In the genomic region with DNA sequence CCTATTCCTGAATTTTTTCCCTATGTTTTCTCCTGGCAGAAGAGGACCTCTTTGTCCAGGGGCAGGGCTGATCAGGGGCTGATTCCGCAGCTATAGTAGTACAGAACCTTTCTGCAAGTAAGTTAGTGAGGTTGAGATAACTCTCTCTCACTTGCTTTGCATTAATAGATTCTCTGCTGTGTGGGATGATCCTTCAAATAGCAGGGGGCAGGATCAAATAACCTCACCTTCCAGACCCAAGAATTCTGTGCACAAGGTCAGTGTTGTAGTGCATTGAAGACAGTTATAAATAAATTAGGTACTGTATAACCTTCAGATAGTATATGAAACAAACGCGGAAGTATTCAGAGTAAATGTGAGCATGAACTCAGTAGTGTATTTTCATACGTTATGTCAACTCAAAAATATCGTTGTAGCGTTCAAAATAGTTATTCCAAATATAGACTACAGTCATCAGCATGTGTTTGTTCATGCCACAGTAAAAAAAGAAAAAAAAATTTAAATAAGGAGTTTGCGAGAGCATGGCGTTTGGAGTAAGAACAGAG, we compare ENCODE assay signal across 17 cellular contexts. TPM values are rescaled to one million over a fixed set of nuclear protein-coding genes. Genes with fewer than 3 reads are reported as not detected.
DNase-seq lines count a peak whose midpoint lies in the region; ATAC-seq, FAIRE-seq and TF ChIP-seq lines count a peak whose summit lies in the region.
"Had no signal": no experiment of that assay in that cellular context is flagged by ENCODE, and none has a peak within 500 bp of the region (broad histone marks: within the 10 kb centered on the region; RNA-seq: fewer than 3 reads in every experiment).

No MANE protein-coding gene starts in this region.

- H3K4me1 Mint-ChIP-seq in GM23338 (peaks cover 25% of the 10 kb centered on the region; the same call in 2 of the 3 replicates), nephron progenitor cell (peaks cover 61% of the 10 kb centered on the region)
- no peaks in the 10 kb centered on the region for H3K4me1 Mint-ChIP-seq in stimulated activated memory B cell treated with anti-CD40 and anti-IgM and Interleukin-4, amounts not matched to agents 10 μg/mL and 1 μg/mL and 100 μg/mL, for 72 hours
- H3K4me1 Mint-ChIP-seq: immature natural killer cell; natural killer cell; stimulated activated naive B cell treated with anti-CD40 and anti-IgM and Interleukin-4, amounts not matched to agents 10 μg/mL and 1 μg/mL and 100 μg/mL, for 72 hours had no signal

- BruUV-seq in K562 (replicated peaks; lab: Mats Ljungman, UMichigan): no TSS peak

- H3K36me3 ChIP-seq in GM23338 (ENCODE audit: insufficient read depth) (no peaks in the 10 kb centered on the region), K562 (ENCODE audit: control insufficient read depth, insufficient read depth, low read length) (no peaks in the 10 kb centered on the region)
- H3K36me3 ChIP-seq: esophagus muscularis mucosa, lower lobe of right lung had no signal

- intact Hi-C loops in K562 (cut with micrococcal nuclease): no loop called here

- no peaks in the 10 kb centered on the region for H3K27me3 ChIP-seq in GM23338 (ENCODE audit: insufficient read depth)
- H3K27me3 ChIP-seq in K562 (ENCODE audit: control insufficient read depth in 2 of 2, insufficient read depth in 2 of 2, low read length in 2 of 2): peaks cover 2 to 4% of the 10 kb centered on the region in 2 experiments; a peak in 3 of 5 replicates
- H3K27me3 ChIP-seq: esophagus muscularis mucosa had no signal

- H3K4me2 ChIP-seq in GM23338 (peak overlapping the region; percentile 64), K562 (ENCODE audit: insufficient read depth, low read length) (no peak overlapping the region)

- POLR2A ChIA-PET in K562 (lab: Yijun Ruan, JAX): interaction anchor here (0.9 to 1.2 kb wide), 3 partner anchors 9 to 13 kb away, joined by 3 to 4 read pairs (median 3); no protein-coding TSS in a partner anchor

- peak overlapping the region; percentile 88 for H2AFZ ChIP-seq in GM23338
- H2AFZ ChIP-seq in K562 (ENCODE audit: low read depth, low read length): peak overlapping the region; percentile 50

- H3K9me1 ChIP-seq in K562 (ENCODE audit: control insufficient read depth, insufficient read depth, low read length): no peaks in the 10 kb centered on the region

- H4K20me1 ChIP-seq in GM23338 (replicated peaks; ENCODE audit: insufficient read depth) (no peaks in the 10 kb centered on the region), K562 (replicated peaks; ENCODE audit: control insufficient read depth, insufficient read depth, low read length) (no peaks in the 10 kb centered on the region)

- FAIRE-seq in K562 (lab: Jason Lieb, UNC): no peak
- FAIRE-seq: bronchial epithelial cell had no signal

- H3K36me3 Mint-ChIP-seq in GM23338 (ENCODE audit: low read depth): no peaks in the 10 kb centered on the region
- H3K36me3 Mint-ChIP-seq in nephron progenitor cell (ENCODE audit: low read depth): no peaks in the 10 kb centered on the region
- no peaks in the 10 kb centered on the region for H3K36me3 Mint-ChIP-seq in stimulated activated memory B cell treated with anti-CD40 and anti-IgM and Interleukin-4, amounts not matched to agents 10 μg/mL and 1 μg/mL and 100 μg/mL, for 72 hours
- H3K36me3 Mint-ChIP-seq: immature natural killer cell; natural killer cell; stimulated activated naive B cell treated with anti-CD40 and anti-IgM and Interleukin-4, amounts not matched to agents 10 μg/mL and 1 μg/mL and 100 μg/mL, for 72 hours had no signal

- TF ChIP-seq RAD21 in K562 (CRISPR knock-in tag; conservative IDR thresholded peaks at IDR 0.05 in 1 of 2, IDR thresholded peaks at IDR 0.05 in 1 of 2): no peak

- TF ChIP-seq CTCF in GM23338 (conservative IDR thresholded peaks at IDR 0.05; ENCODE audit: low read depth in 2 of 2): no peak
- no peak for TF ChIP-seq CTCF in NB4 (IDR thresholded peaks at IDR 0.05; ENCODE audit: low read depth, low read length)
- TF ChIP-seq CTCF in K562 (IDR thresholded peaks at IDR 0.05 in 2 of 3, conservative IDR thresholded peaks at IDR 0.05 in 1 of 3; ENCODE audit: insufficient read depth in 2 of 3, low read depth in 1 of 3, low read length in 3 of 3): no peak
- no peak for TF ChIP-seq CTCF in nephron progenitor cell (IDR thresholded peaks at IDR 0.05)

- no peak for TF ChIP-seq POLR2A in NB4 (IDR thresholded peaks at IDR 0.05; ENCODE audit: extremely low read depth, insufficient read length)
- TF ChIP-seq POLR2A in K562 (conservative IDR thresholded peaks at IDR 0.05): no peak

- WGBS in K562 (ENCODE audit: insufficient coverage, low coverage, missing lambda C conversion rate): 3% methylated on average over 8 of the region's 8 CpGs

- H3K9me3 Mint-ChIP-seq in GM23338: no peaks in the 10 kb centered on the region
- no peaks in the 10 kb centered on the region for H3K9me3 Mint-ChIP-seq in nephron progenitor cell
- H3K9me3 Mint-ChIP-seq in stimulated activated memory B cell treated with anti-CD40 and anti-IgM and Interleukin-4, amounts not matched to agents 10 μg/mL and 1 μg/mL and 100 μg/mL, for 72 hours: no peaks in the 10 kb centered on the region
- H3K9me3 Mint-ChIP-seq: natural killer cell; stimulated activated naive B cell treated with anti-CD40 and anti-IgM and Interleukin-4, amounts not matched to agents 10 μg/mL and 1 μg/mL and 100 μg/mL, for 72 hours had no signal

- peak; percentile 75 for ATAC-seq in GM23338
- ATAC-seq in K562: no peak
- ATAC-seq in GM19035 (IDR thresholded peaks at IDR 0.05; ENCODE audit: unreplicated experiment): no peak
- ATAC-seq in stimulated activated memory B cell treated with anti-CD40 and anti-IgM and Interleukin-4, amounts not matched to agents 10 μg/mL and 1 μg/mL and 100 μg/mL, for 72 hours: no peak
- ATAC-seq: natural killer cell; stimulated activated naive B cell treated with anti-CD40 and anti-IgM and Interleukin-4, amounts not matched to agents 10 μg/mL and 1 μg/mL and 100 μg/mL, for 72 hours had no signal

- in situ Hi-C loops in K562 (cut with MboI): no loop called here

- peak overlapping the region; percentile 67 for H3K27ac ChIP-seq in GM23338 (ENCODE audit: low read depth)
- H3K27ac ChIP-seq in K562 (ENCODE audit: extremely low read depth, low read depth, low read length): no peak overlapping the region
- H3K27ac ChIP-seq: dorsolateral prefrontal cortex, esophagus muscularis mucosa, lower lobe of right lung had no signal

- H3K79me2 ChIP-seq in GM23338 (replicated peaks; ENCODE audit: insufficient read depth) (no peaks in the 10 kb centered on the region), K562 (ENCODE audit: control insufficient read depth, insufficient read depth, low read length) (no peaks in the 10 kb centered on the region)

- H3K4me1 ChIP-seq in GM23338 (ENCODE audit: insufficient read depth): peaks cover 17% of the 10 kb centered on the region
- H3K4me1 ChIP-seq in K562 (replicated peaks in 1 of 2; ENCODE audit: control insufficient read depth in 2 of 2, insufficient read depth in 2 of 2, low read length in 2 of 2): no peaks in the 10 kb centered on the region
- H3K4me1 ChIP-seq: lower lobe of right lung had no signal

- CTCF ChIA-PET in K562 (lab: Yijun Ruan, JAX; ENCODE audit: low intra/inter-chr PET ratio): no interaction called here

- H3K9ac ChIP-seq in K562 (ENCODE audit: insufficient read depth in 1 of 2, low read depth in 2 of 2, low read length in 2 of 2): no peak overlapping the region

- H3K4me3 Mint-ChIP-seq in GM23338 (peak overlapping the region; percentile 50), nephron progenitor cell (peak overlapping the region; percentile 46)
- H3K4me3 Mint-ChIP-seq in stimulated activated memory B cell treated with anti-CD40 and anti-IgM and Interleukin-4, amounts not matched to agents 10 μg/mL and 1 μg/mL and 100 μg/mL, for 72 hours: no peak overlapping the region
- H3K4me3 Mint-ChIP-seq: immature natural killer cell; natural killer cell; stimulated activated naive B cell treated with anti-CD40 and anti-IgM and Interleukin-4, amounts not matched to agents 10 μg/mL and 1 μg/mL and 100 μg/mL, for 72 hours had no signal

- no peaks in the 10 kb centered on the region for H3K9me2 ChIP-seq in GM23338 (ENCODE audit: insufficient read depth)

- H3K4me3 ChIP-seq in GM23338 (peak overlapping the region; percentile 26; the same call in 1 of the 2 replicates), NB4 (ENCODE audit: low read depth, low read length) (no peak overlapping the region), K562 (no peak overlapping the region)
- H3K4me3 ChIP-seq: dorsolateral prefrontal cortex, esophagus muscularis mucosa, lower lobe of right lung had no signal

- no peaks in the 10 kb centered on the region for H3F3A ChIP-seq in GM23338 (replicated peaks; ENCODE audit: low read depth)

- no peaks in the 10 kb centered on the region for H3K9me3 ChIP-seq in K562 (replicated peaks; ENCODE audit: control insufficient read depth, insufficient read depth, low read depth, low read length)
- H3K9me3 ChIP-seq: esophagus muscularis mucosa, lower lobe of right lung had no signal

- DNase-seq in GM23338 (ENCODE audit: low spot score) (no peak), NB4 (ENCODE audit: low read depth) (peak; percentile 1), K562 (ENCODE audit: extremely low read depth in 1 of 4, low spot score in 3 of 4) (no peak), nephron progenitor cell (no peak), midbrain (lab: John Stamatoyannopoulos, UW) (no peak), kidney tubule cell (ENCODE audit: low spot score) (no peak)
- DNase-seq: activated CD4-positive, alpha-beta T cell treated with anti-CD3 and anti-CD28 coated beads for 4 hours; dorsolateral prefrontal cortex; immature natural killer cell; lower lobe of right lung; natural killer cell; stimulated activated naive B cell treated with anti-CD40 and anti-IgM and Interleukin-4, amounts not matched to agents 10 μg/mL and 1 μg/mL and 100 μg/mL, for 72 hours had no signal

- H3K27ac Mint-ChIP-seq in GM23338 (peak overlapping the region; percentile 80), nephron progenitor cell (peak overlapping the region; percentile 62)
- H3K27ac Mint-ChIP-seq in stimulated activated memory B cell treated with anti-CD40 and anti-IgM and Interleukin-4, amounts not matched to agents 10 μg/mL and 1 μg/mL and 100 μg/mL, for 72 hours: no peak overlapping the region
- H3K27ac Mint-ChIP-seq: immature natural killer cell; natural killer cell; stimulated activated naive B cell treated with anti-CD40 and anti-IgM and Interleukin-4, amounts not matched to agents 10 μg/mL and 1 μg/mL and 100 μg/mL, for 72 hours had no signal

- TF ChIP-seq EP300 in K562 (IDR thresholded peaks at IDR 0.05; ENCODE audit: low read length): no peak

- H3K27me3 Mint-ChIP-seq in GM23338 (ENCODE audit: insufficient read depth, low read depth, poor library complexity): no peaks in the 10 kb centered on the region
- no peaks in the 10 kb centered on the region for H3K27me3 Mint-ChIP-seq in nephron progenitor cell (ENCODE audit: low read depth, poor library complexity)
- H3K27me3 Mint-ChIP-seq in stimulated activated memory B cell treated with anti-CD40 and anti-IgM and Interleukin-4, amounts not matched to agents 10 μg/mL and 1 μg/mL and 100 μg/mL, for 72 hours: peaks cover 12% of the 10 kb centered on the region

RNA-seq across cellular contexts. Expression of gene MMP26, which starts 0.3 kb away (rescaled TPM):
- total RNA-seq in GM23338 (2014; rRNA removed; shearing (Covaris generic)): 0.19 TPM in 1 of 2 replicates, not detected in the other
- polyA plus RNA-seq in GM23338 (2016; fragmentation: Nextera tagmentation; extraction: Ambion mirVana) (not detected in 2 replicates), K562 (2011; rRNA removed) (not detected in 2 replicates), K562 (2014; fragmentation: Illumina TruSeq; extraction: Trizol) (not detected in 2 replicates), K562 (2014; fragmentation: Nextera tagmentation; extraction: Ambion mirVana) (not detected), K562 (2014; rRNA removed) (not detected in 2 replicates)
- not detected in 2 replicates for total RNA-seq in K562 (2011; cell fraction: chromatin; rRNA removed; ENCODE audit: low replicate concordance)
- not detected in 2 replicates for total RNA-seq in K562 (2011; cell fraction: nucleolus; rRNA removed)
- total RNA-seq in K562 (2011; cell fraction: nucleoplasm; rRNA removed): not detected in 2 replicates
- total RNA-seq in K562 (2014; rRNA removed) (not detected in 2 replicates), K562 (2014; rRNA removed; fragmentation: Illumina TruSeq; extraction: Trizol) (not detected in 2 replicates), K562 (2015; rRNA removed; fragmentation: Illumina TruSeq; extraction: Trizol) (not detected in 2 replicates), K562 (2021) (not detected in 2 replicates)
- polyA plus RNA-seq in K562 (2011; cell fraction: cytosol; rRNA removed): not detected in 2 replicates
- not detected in 2 replicates for polyA plus RNA-seq in K562 (2011; cell fraction: nucleus; rRNA removed)
- polyA plus RNA-seq in K562 (2012): not detected in 2 replicates
- polyA minus RNA-seq in K562 (2011; rRNA and poly(A)+ RNA removed): not detected in 2 replicates
- not detected in 2 replicates for polyA minus RNA-seq in K562 (2011; cell fraction: cytosol; rRNA and poly(A)+ RNA removed)
- not detected in 2 replicates for polyA minus RNA-seq in K562 (2011; cell fraction: nucleus; rRNA and poly(A)+ RNA removed)
- total RNA-seq: bronchial epithelial cell, dorsolateral prefrontal cortex, esophagus muscularis mucosa, lower lobe of right lung, natural killer cell had no signal
- polyA plus RNA-seq: adipose tissue, immature natural killer cell had no signal

RNA-seq across cellular contexts. Expression of gene OR51E2, which starts 7.2 kb away (rescaled TPM):
- not detected in 2 replicates for total RNA-seq in GM23338 (2014; rRNA removed; shearing (Covaris generic))
- polyA plus RNA-seq in GM23338 (2016; fragmentation: Nextera tagmentation; extraction: Ambion mirVana): not detected in 2 replicates
- total RNA-seq in K562 (2011; cell fraction: chromatin; rRNA removed; ENCODE audit: low replicate concordance): not detected in 2 replicates
- total RNA-seq in K562 (2011; cell fraction: nucleolus; rRNA removed): not detected in 2 replicates
- not detected in 2 replicates for total RNA-seq in K562 (2011; cell fraction: nucleoplasm; rRNA removed)
- not detected in 2 replicates for total RNA-seq in K562 (2014; rRNA removed)
- not detected in 2 replicates for total RNA-seq in K562 (2014; rRNA removed; fragmentation: Illumina TruSeq; extraction: Trizol)
- total RNA-seq in K562 (2015; rRNA removed; fragmentation: Illumina TruSeq; extraction: Trizol): not detected in 2 replicates
- not detected in 2 replicates for total RNA-seq in K562 (2021)
- 0.07 TPM in 1 of 2 replicates, not detected in the other for polyA plus RNA-seq in K562 (2011; rRNA removed)
- polyA plus RNA-seq in K562 (2011; cell fraction: cytosol; rRNA removed): 0.06 and 0.07 TPM in 2 replicates
- 0.06 TPM in 1 of 2 replicates, not detected in the other for polyA plus RNA-seq in K562 (2011; cell fraction: nucleus; rRNA removed)
- polyA plus RNA-seq in K562 (2012): 0.03 TPM in 1 of 2 replicates, not detected in the other
- not detected in 2 replicates for polyA plus RNA-seq in K562 (2014; fragmentation: Illumina TruSeq; extraction: Trizol)
- polyA plus RNA-seq in K562 (2014; fragmentation: Nextera tagmentation; extraction: Ambion mirVana): not detected
- not detected in 2 replicates for polyA plus RNA-seq in K562 (2014; rRNA removed)
- not detected in 2 replicates for polyA minus RNA-seq in K562 (2011; rRNA and poly(A)+ RNA removed)
- not detected in 2 replicates for polyA minus RNA-seq in K562 (2011; cell fraction: cytosol; rRNA and poly(A)+ RNA removed)
- not detected in 2 replicates for polyA minus RNA-seq in K562 (2011; cell fraction: nucleus; rRNA and poly(A)+ RNA removed)
- total RNA-seq: bronchial epithelial cell, lower lobe of right lung, natural killer cell had no signal
- polyA plus RNA-seq: immature natural killer cell had no signal
